Comparison of ENCODE assay signal across 6 cellular contexts in genomic region chr2:79124907-79125720, GRCh38. TPM values are rescaled to one million over a fixed set of nuclear protein-coding genes. Genes with fewer than 3 reads are reported as not detected.
"Had no signal": no experiment of that assay in that cellular context is flagged by ENCODE, and none has a peak within 500 bp of the region (broad histone marks: within the 10 kb centered on the region; RNA-seq: fewer than 3 reads in every experiment).

No MANE protein-coding gene starts in this region.

- H2AFZ ChIP-seq: GM23248 had no signal

- H3K27ac ChIP-seq: GM23248 had no signal

- DNase-seq: GM23248, GOT3, H9, HCEC 1CT, KBM-7 had no signal

- H3K9ac ChIP-seq: GM23248 had no signal

- H3K4me3 ChIP-seq: GM23248 had no signal

RNA-seq across cellular contexts. Expression of gene REG1A, which starts 4.8 kb away (rescaled TPM):
- total RNA-seq: GM23248, H9, HT-29 had no signal

RNA-seq across cellular contexts. Expression of gene REG3A, which starts 34.4 kb away (rescaled TPM):
- total RNA-seq: GM23248, H9, HT-29 had no signal

RNA-seq across cellular contexts. Expression of gene REG1B, which starts 37.3 kb away (rescaled TPM):
- total RNA-seq: GM23248, H9, HT-29 had no signal
